Comparison of ENCODE assay signal across 12 cellular contexts in the genomic region with DNA sequence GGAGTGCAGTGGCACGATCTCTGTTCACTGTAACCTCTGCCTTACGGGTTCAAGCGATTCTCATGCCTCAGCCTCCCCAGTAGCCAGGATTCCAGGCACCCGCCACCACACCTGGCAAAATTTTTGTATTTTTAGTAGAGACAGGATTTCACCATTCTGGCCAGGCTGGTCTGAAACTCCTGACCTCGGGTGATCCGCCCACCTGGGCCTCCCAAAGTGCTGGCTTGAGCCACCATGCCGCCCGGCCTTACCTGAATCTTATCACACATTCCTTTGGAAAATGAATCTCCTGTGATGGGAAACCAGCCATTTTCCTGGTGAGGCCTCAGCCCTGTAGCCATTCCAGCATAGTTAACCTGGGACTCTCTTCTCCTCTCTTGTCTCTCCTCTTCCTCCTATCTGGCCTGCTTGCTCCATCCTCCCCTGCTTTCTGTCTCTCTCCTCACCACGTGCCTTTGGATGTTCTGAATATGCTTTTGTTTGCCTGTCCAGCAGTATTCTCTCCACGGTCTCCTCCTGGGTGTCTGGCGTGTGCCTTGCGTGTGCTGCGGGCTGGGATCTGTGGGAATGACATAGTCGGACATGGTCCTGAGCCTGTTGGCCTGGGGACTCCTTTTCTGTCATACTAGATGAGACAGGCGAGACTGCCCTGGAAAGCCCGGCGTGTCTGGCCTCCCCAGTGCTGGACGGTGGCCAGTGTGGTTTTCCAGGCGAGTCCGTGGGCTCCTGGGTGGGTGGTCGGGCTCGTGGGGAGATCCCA. TPM values are rescaled to one million over a fixed set of nuclear protein-coding genes. Genes with fewer than 3 reads are reported as not detected.
DNase-seq lines count a peak whose midpoint lies in the region; ATAC-seq and TF ChIP-seq lines count a peak whose summit lies in the region.
"Had no signal": no experiment of that assay in that cellular context is flagged by ENCODE, and none has a peak within 500 bp of the region (broad histone marks: within the 10 kb centered on the region; RNA-seq: fewer than 3 reads in every experiment).

No MANE protein-coding gene starts in this region.

- no peaks in the 10 kb centered on the region for H3K27me3 ChIP-seq in osteoblast (ENCODE audit: insufficient read depth, low read length)

- no peak overlapping the region for H3K4me3 ChIP-seq in osteoblast (ENCODE audit: insufficient read depth, low read length)

- H2AFZ ChIP-seq in osteoblast (ENCODE audit: low read length) = no peak overlapping the region

- H3K36me3 ChIP-seq in osteoblast (ENCODE audit: insufficient read depth, low read length) = peaks cover 6% of the 10 kb centered on the region

- peaks cover 100% of the 10 kb centered on the region for H3K79me2 ChIP-seq in osteoblast (ENCODE audit: insufficient read depth, low read length)

- H3K27ac ChIP-seq in RWPE1 = peak overlapping the region; percentile 23
- H3K27ac ChIP-seq in cingulate gyrus (ENCODE audit: low read depth, low read length) = peak overlapping the region; percentile 73
- H3K27ac ChIP-seq in osteoblast (ENCODE audit: low read depth, low read length) = no peak overlapping the region

- TF ChIP-seq CTCF in RWPE1 (conservative IDR thresholded peaks at IDR 0.05; ENCODE audit: low read depth) = no peak
- no peak for TF ChIP-seq CTCF in osteoblast (IDR thresholded peaks at IDR 0.05; ENCODE audit: extremely low read depth, low read depth, low read length)

- no peak overlapping the region for H3K4me2 ChIP-seq in osteoblast (ENCODE audit: insufficient read depth, low read length)

- ATAC-seq in GM19023 (IDR thresholded peaks at IDR 0.05; ENCODE audit: unreplicated experiment) = no peak
- no peak for ATAC-seq in HG02981 (IDR thresholded peaks at IDR 0.05; ENCODE audit: unreplicated experiment)

- CTCF ChIA-PET in RWPE1 (lab: Yijun Ruan, JAX) = no interaction called here

- POLR2A ChIA-PET in RWPE1 (lab: Yijun Ruan, JAX; ENCODE audit: low non-redundant PET) = no interaction called here

- DNase-seq in C1 segment of cervical spinal cord (lab: John Stamatoyannopoulos, UW) = peak in 8 of 14 donors; percentile 14 to 54 (median 28)
- DNase-seq in RWPE1 (ENCODE audit: low spot score) = no peak
- peak; percentile 3 for DNase-seq in osteoblast (ENCODE audit: insufficient read length, low spot score, missing footprints)
- DNase-seq in effector CD4-positive, alpha-beta T cell = no peak
- DNase-seq in NCI-H128 (lab: John Stamatoyannopoulos, UW; ENCODE audit: unreplicated experiment) = no peak
- DNase-seq: activated CD4-positive, alpha-beta T cell treated with anti-CD3 and anti-CD28 coated beads, Interleukin-2, amount 50 U/mL, for 4 hours; NCI-H345; SHP77 treated with DMSO at 0.1 percent for 48 hours; stimulated activated naive CD4-positive, alpha-beta T cell had no signal

- H3K9me3 ChIP-seq in osteoblast (ENCODE audit: low read depth, low read length) = no peaks in the 10 kb centered on the region

- H3K4me1 ChIP-seq in osteoblast (ENCODE audit: insufficient read depth, low read length) = no peaks in the 10 kb centered on the region

- H4K20me1 ChIP-seq in osteoblast (ENCODE audit: insufficient read depth, low read length) = peaks cover 44% of the 10 kb centered on the region

RNA-seq across cellular contexts. Expression of gene HPCAL1, which starts 57.9 kb away (rescaled TPM):
- 47.1 and 57.2 TPM in 2 replicates for total RNA-seq in osteoblast

Comparison
In these comparisons a context has a peak if more than half of its experiments do, and no peak if none do; other contexts are left out.
1. DNase-seq: peak in C1 segment of cervical spinal cord (8 of 14) and osteoblast (single experiment); none in RWPE1 (single experiment), effector CD4-positive, alpha-beta T cell (single experiment) and NCI-H128 (single experiment).